In genomic region chr20:52383995-52384621, GRCh38 we compare ENCODE assay signal across 13 cellular contexts.
A peak's percentile ranks its signal among the peaks of the same experiment; 100 is the strongest.
DNase-seq lines count a peak whose midpoint lies in the region; ATAC-seq, FAIRE-seq and TF ChIP-seq lines count a peak whose summit lies in the region.
"Had no signal": no experiment of that assay in that cellular context is flagged by ENCODE, and none has a peak within 500 bp of the region (broad histone marks: within the 10 kb centered on the region; RNA-seq: fewer than 3 reads in every experiment).

No MANE protein-coding gene starts in this region.

- WGBS in HepG2 (ENCODE audit: low lambda C conversion rate), result 19% methylated on average over 10 of the region's 10 CpGs

- DNase-seq in activated CD4-positive, alpha-beta memory T cell treated with anti-CD3 and anti-CD28 coated beads for 36 hours, result peak; percentile 27
- no peak for DNase-seq in activated CD4-positive, alpha-beta memory T cell treated with anti-CD3 and anti-CD28 coated beads, Interleukin-2, amount 10 ng/mL, durations not matched to agents 7 days and 5 days
- DNase-seq in activated naive CD4-positive, alpha-beta T cell treated with anti-CD3 and anti-CD28 coated beads, Interleukin-2, amount 10 ng/mL, durations not matched to agents 7 days and 5 days, result no peak
- no peak for DNase-seq in HepG2 (ENCODE audit: low spot score)
- no peak for DNase-seq in D721Med (ENCODE audit: insufficient read length, low spot score)
- DNase-seq: 8988T, AML-193, DMS 273 treated with DMSO at 0.1 percent for 48 hours, GM23248, H9 had no signal

- POLR2A ChIA-PET in activated CD4-positive, alpha-beta memory T cell treated with anti-CD3 and anti-CD28 coated beads for 36 hours (lab: Charles Lee), result interaction anchor here (1.2 kb wide), 1 partner anchor 12 kb away, joined by 3 read pairs; no protein-coding TSS in a partner anchor
- POLR2A ChIA-PET in activated CD4-positive, alpha-beta memory T cell treated with anti-CD3 and anti-CD28 coated beads, Interleukin-2, amount 10 ng/mL, durations not matched to agents 7 days and 5 days (lab: Charles Lee), result interaction anchor here (0.6 kb wide), 1 partner anchor 1565 kb away, joined by 3 read pairs; no protein-coding TSS in a partner anchor
- POLR2A ChIA-PET in HepG2 (lab: Yijun Ruan, JAX), result no interaction called here

- no peak overlapping the region for H3K27ac ChIP-seq in HepG2 (ENCODE audit: extremely low read length, insufficient read depth, low read length)
- H3K27ac ChIP-seq: BLaER1, GM23248 had no signal

- H3K9me3 ChIP-seq in HepG2 (ENCODE audit: low read length), result peaks cover 4% of the 10 kb centered on the region; the same call in 1 of the 2 replicates

- CTCF ChIA-PET in activated CD4-positive, alpha-beta memory T cell treated with anti-CD3 and anti-CD28 coated beads for 36 hours (lab: Charles Lee), result interaction anchor here (1.2 to 2.6 kb wide), 2 partner anchors 15 to 72 kb away, joined by 3 to 19 read pairs; no protein-coding TSS in a partner anchor
- CTCF ChIA-PET in activated CD4-positive, alpha-beta memory T cell treated with anti-CD3 and anti-CD28 coated beads, Interleukin-2, amount 10 ng/mL, durations not matched to agents 7 days and 5 days (lab: Charles Lee), result interaction anchor here (1.5 to 1.8 kb wide), 2 partner anchors 8 to 72 kb away, joined by 5 to 6 read pairs; no protein-coding TSS in a partner anchor
- CTCF ChIA-PET in activated naive CD4-positive, alpha-beta T cell treated with anti-CD3 and anti-CD28 coated beads, Interleukin-2, amount 10 ng/mL, durations not matched to agents 7 days and 5 days (lab: Charles Lee), result no interaction called here
- CTCF ChIA-PET in HepG2 (lab: Yijun Ruan, JAX; ENCODE audit: low intra/inter-chr PET ratio, low total read pairs), result no interaction called here

- H3K9ac ChIP-seq in HepG2 (ENCODE audit: insufficient read depth, low read depth, low read length), result no peak overlapping the region
- H3K9ac ChIP-seq: BLaER1, GM23248 had no signal

- intact Hi-C loops in activated CD4-positive, alpha-beta memory T cell treated with anti-CD3 and anti-CD28 coated beads for 36 hours (cut with micrococcal nuclease), result no loop called here
- intact Hi-C loops in HepG2 (cut with micrococcal nuclease; ENCODE audit: unreplicated experiment), result no loop called here

- no peak overlapping the region for H3K4me2 ChIP-seq in HepG2 (ENCODE audit: low read depth, low read length)
- H3K4me2 ChIP-seq: BLaER1 had no signal

- TF ChIP-seq CTCF in HepG2 (CRISPR knock-in tag; IDR thresholded peaks at IDR 0.05), result no peak
- TF ChIP-seq CTCF in D721Med (IDR thresholded peaks at IDR 0.05; ENCODE audit: insufficient read depth, missing control alignments), result no peak

- BruUV-seq in HepG2 (replicated peaks; lab: Mats Ljungman, UMichigan), result no TSS peak

- no peaks in the 10 kb centered on the region for H3K27me3 ChIP-seq in HepG2 (ENCODE audit: control insufficient read depth in 1 of 2, insufficient read depth in 2 of 2, low read length in 2 of 2)
- H3K27me3 ChIP-seq: BLaER1 had no signal

- peaks cover 14% of the 10 kb centered on the region for H3K4me1 Mint-ChIP-seq in activated CD4-positive, alpha-beta memory T cell treated with anti-CD3 and anti-CD28 coated beads for 36 hours (ENCODE audit: low read depth)
- no peaks in the 10 kb centered on the region for H3K4me1 Mint-ChIP-seq in activated CD4-positive, alpha-beta memory T cell treated with anti-CD3 and anti-CD28 coated beads, Interleukin-2, amount 10 ng/mL, durations not matched to agents 7 days and 5 days
- H3K4me1 Mint-ChIP-seq in activated naive CD4-positive, alpha-beta T cell treated with anti-CD3 and anti-CD28 coated beads, Interleukin-2, amount 50 U/mL, for 24 hours, result peaks cover 38% of the 10 kb centered on the region
- H3K4me1 Mint-ChIP-seq in activated naive CD4-positive, alpha-beta T cell treated with anti-CD3 and anti-CD28 coated beads, Interleukin-2, amount 10 ng/mL, durations not matched to agents 7 days and 5 days, result no peaks in the 10 kb centered on the region
- H3K4me1 Mint-ChIP-seq: H9 had no signal

- no peaks in the 10 kb centered on the region for H3K36me3 ChIP-seq in HepG2 (replicated peaks in 1 of 2; ENCODE audit: control insufficient read depth in 1 of 2, insufficient read depth in 2 of 2, low read length in 2 of 2)
- H3K36me3 ChIP-seq: BLaER1 had no signal

- FAIRE-seq in HepG2 (lab: Jason Lieb, UNC) (no peak), D721Med (lab: Jason Lieb, UNC) (no peak)

- H4K20me1 ChIP-seq in HepG2 (ENCODE audit: insufficient read depth, low read length), result no peaks in the 10 kb centered on the region
- H4K20me1 ChIP-seq: BLaER1 had no signal

- no peak for TF ChIP-seq EP300 in HepG2 (IDR thresholded peaks at IDR 0.05; ENCODE audit: low read depth in 2 of 2, low read length in 2 of 2)
- TF ChIP-seq EP300 in HepG2 (CRISPR knock-in tag; IDR thresholded peaks at IDR 0.05; ENCODE audit: borderline replicate concordance), result no peak

- H3K4me3 Mint-ChIP-seq in activated CD4-positive, alpha-beta memory T cell treated with anti-CD3 and anti-CD28 coated beads for 36 hours, result no peak overlapping the region
- H3K4me3 Mint-ChIP-seq in activated CD4-positive, alpha-beta memory T cell treated with anti-CD3 and anti-CD28 coated beads, Interleukin-2, amount 10 ng/mL, durations not matched to agents 7 days and 5 days, result no peak overlapping the region
- H3K4me3 Mint-ChIP-seq in activated naive CD4-positive, alpha-beta T cell treated with anti-CD3 and anti-CD28 coated beads, Interleukin-2, amount 50 U/mL, for 24 hours, result no peak overlapping the region
- H3K4me3 Mint-ChIP-seq in activated naive CD4-positive, alpha-beta T cell treated with anti-CD3 and anti-CD28 coated beads, Interleukin-2, amount 10 ng/mL, durations not matched to agents 7 days and 5 days, result no peak overlapping the region
- H3K4me3 Mint-ChIP-seq: H9 had no signal

- peaks cover 10% of the 10 kb centered on the region for H3K9me3 Mint-ChIP-seq in activated CD4-positive, alpha-beta memory T cell treated with anti-CD3 and anti-CD28 coated beads for 36 hours
- no peaks in the 10 kb centered on the region for H3K9me3 Mint-ChIP-seq in activated CD4-positive, alpha-beta memory T cell treated with anti-CD3 and anti-CD28 coated beads, Interleukin-2, amount 10 ng/mL, durations not matched to agents 7 days and 5 days
- H3K9me3 Mint-ChIP-seq in activated naive CD4-positive, alpha-beta T cell treated with anti-CD3 and anti-CD28 coated beads, Interleukin-2, amount 50 U/mL, for 24 hours, result peaks cover 6% of the 10 kb centered on the region
- peaks cover 8% of the 10 kb centered on the region for H3K9me3 Mint-ChIP-seq in activated naive CD4-positive, alpha-beta T cell treated with anti-CD3 and anti-CD28 coated beads, Interleukin-2, amount 10 ng/mL, durations not matched to agents 7 days and 5 days

- TF ChIP-seq RAD21 in HepG2 (CRISPR knock-in tag; IDR thresholded peaks at IDR 0.05), result no peak

- no peak overlapping the region for H2AFZ ChIP-seq in HepG2 (ENCODE audit: low read length)
- H2AFZ ChIP-seq: GM23248 had no signal

- peaks cover 2% of the 10 kb centered on the region for H3K36me3 Mint-ChIP-seq in activated CD4-positive, alpha-beta memory T cell treated with anti-CD3 and anti-CD28 coated beads for 36 hours
- H3K36me3 Mint-ChIP-seq in activated CD4-positive, alpha-beta memory T cell treated with anti-CD3 and anti-CD28 coated beads, Interleukin-2, amount 10 ng/mL, durations not matched to agents 7 days and 5 days (ENCODE audit: low read depth), result no peaks in the 10 kb centered on the region
- peaks cover 5% of the 10 kb centered on the region for H3K36me3 Mint-ChIP-seq in activated naive CD4-positive, alpha-beta T cell treated with anti-CD3 and anti-CD28 coated beads, Interleukin-2, amount 50 U/mL, for 24 hours
- H3K36me3 Mint-ChIP-seq in activated naive CD4-positive, alpha-beta T cell treated with anti-CD3 and anti-CD28 coated beads, Interleukin-2, amount 10 ng/mL, durations not matched to agents 7 days and 5 days, result peaks cover 1% of the 10 kb centered on the region

- no peaks in the 10 kb centered on the region for H3K4me1 ChIP-seq in HepG2 (ENCODE audit: insufficient read depth, low read length)
- H3K4me1 ChIP-seq: BLaER1 had no signal

- TF ChIP-seq POLR2A in HepG2 (IDR thresholded peaks at IDR 0.05; ENCODE audit: insufficient read depth in 1 of 2, low read depth in 2 of 2, low read length in 2 of 2), result no peak

- no peak for ATAC-seq in HepG2
- no peak for ATAC-seq in HG02759 (IDR thresholded peaks at IDR 0.05; ENCODE audit: unreplicated experiment)

- H3K79me2 ChIP-seq in HepG2 (ENCODE audit: insufficient read depth, low read length), result no peaks in the 10 kb centered on the region

- no peaks in the 10 kb centered on the region for H3K27me3 Mint-ChIP-seq in activated CD4-positive, alpha-beta memory T cell treated with anti-CD3 and anti-CD28 coated beads for 36 hours
- H3K27me3 Mint-ChIP-seq in activated CD4-positive, alpha-beta memory T cell treated with anti-CD3 and anti-CD28 coated beads, Interleukin-2, amount 10 ng/mL, durations not matched to agents 7 days and 5 days, result no peaks in the 10 kb centered on the region
- no peaks in the 10 kb centered on the region for H3K27me3 Mint-ChIP-seq in activated naive CD4-positive, alpha-beta T cell treated with anti-CD3 and anti-CD28 coated beads, Interleukin-2, amount 50 U/mL, for 24 hours
- no peaks in the 10 kb centered on the region for H3K27me3 Mint-ChIP-seq in activated naive CD4-positive, alpha-beta T cell treated with anti-CD3 and anti-CD28 coated beads, Interleukin-2, amount 10 ng/mL, durations not matched to agents 7 days and 5 days

- H3K27ac Mint-ChIP-seq in activated CD4-positive, alpha-beta memory T cell treated with anti-CD3 and anti-CD28 coated beads for 36 hours, result no peak overlapping the region
- no peak overlapping the region for H3K27ac Mint-ChIP-seq in activated CD4-positive, alpha-beta memory T cell treated with anti-CD3 and anti-CD28 coated beads, Interleukin-2, amount 10 ng/mL, durations not matched to agents 7 days and 5 days
- H3K27ac Mint-ChIP-seq in activated naive CD4-positive, alpha-beta T cell treated with anti-CD3 and anti-CD28 coated beads, Interleukin-2, amount 50 U/mL, for 24 hours, result peak overlapping the region; percentile 81
- H3K27ac Mint-ChIP-seq in activated naive CD4-positive, alpha-beta T cell treated with anti-CD3 and anti-CD28 coated beads, Interleukin-2, amount 10 ng/mL, durations not matched to agents 7 days and 5 days, result no peak overlapping the region
- H3K27ac Mint-ChIP-seq: H9 had no signal

- no peak overlapping the region for H3K4me3 ChIP-seq in HepG2 (replicated peaks in 1 of 3; ENCODE audit: insufficient read depth in 1 of 3, low read depth in 2 of 3, low read length in 3 of 3)
- H3K4me3 ChIP-seq: BLaER1, GM23248 had no signal

- in situ Hi-C loops in HepG2 (cut with HindIII; ENCODE audit: extremely low pct_ligation_motif_present, low pct_unique_long_range_greater_than_20kb), result loop anchor here (5.0 to 10.0 kb wide), 2 partner anchors 72 to 259 kb away; no protein-coding TSS in a partner anchor

TF ChIP-seq in HepG2, 621 proteins besides CTCF, POLR2A, EP300 and RAD21 (continues in another document):
- TF ChIP-seq MYC (CRISPR knock-in tag; IDR thresholded peaks at IDR 0.05; ENCODE audit: borderline replicate concordance) (no peak), NFIB (CRISPR knock-in tag; IDR thresholded peaks at IDR 0.05; ENCODE audit: borderline replicate concordance) (no peak), MED1 (CRISPR knock-in tag; IDR thresholded peaks at IDR 0.05) (no peak)

Comparison
In these comparisons a context has a peak if more than half of its experiments do, and no peak if none do; other contexts are left out.
1. CTCF ChIA-PET loops: an anchor here in activated CD4-positive, alpha-beta memory T cell treated with anti-CD3 and anti-CD28 coated beads for 36 hours (1.2 to 2.6 kb wide) and activated CD4-positive, alpha-beta memory T cell treated with anti-CD3 and anti-CD28 coated beads, Interleukin-2, amount 10 ng/mL, durations not matched to agents 7 days and 5 days (1.5 to 1.8 kb wide); none called in activated naive CD4-positive, alpha-beta T cell treated with anti-CD3 and anti-CD28 coated beads, Interleukin-2, amount 10 ng/mL, durations not matched to agents 7 days and 5 days and HepG2.